ENCODE assay signal across 1 cellular context in genomic region chr17:42421479-42422332, GRCh38.
TF ChIP-seq lines count a peak whose summit lies in the region.

No MANE protein-coding gene starts in this region.

TF ChIP-seq in K562, 482 proteins besides CTCF, POLR2A, EP300 and RAD21:
- TF ChIP-seq TSC22D4 (tag; IDR thresholded peaks at IDR 0.05) = no peak
- peak; percentile 67; the same call in 1 of the 2 replicates for TF ChIP-seq TEAD4 (IDR thresholded peaks at IDR 0.05; ENCODE audit: low read length)
- no peak for TF ChIP-seq TEAD4 (CRISPR knock-in tag; IDR thresholded peaks at IDR 0.05; ENCODE audit: borderline replicate concordance)
- peak; percentile 45 for TF ChIP-seq ATF3 (IDR thresholded peaks at IDR 0.05)
- no peak for TF ChIP-seq ATF3 (CRISPR knock-in tag; conservative IDR thresholded peaks at IDR 0.05)
- TF ChIP-seq HNRNPLL (IDR thresholded peaks at IDR 0.05; ENCODE audit: low read depth, low read length, poor library complexity, severe bottlenecking) = peak; percentile 48
- no peak for TF ChIP-seq FOXJ3 (CRISPR knock-in tag; IDR thresholded peaks at IDR 0.05)
- no peak for TF ChIP-seq ZNF778 (CRISPR knock-in tag; IDR thresholded peaks at IDR 0.05)
- TF ChIP-seq ZBED1 (IDR thresholded peaks at IDR 0.05) = no peak
- peak; percentile 17; the same call in 1 of the 2 replicates for TF ChIP-seq POLR2AphosphoS5 (IDR thresholded peaks at IDR 0.05; ENCODE audit: control insufficient read depth, insufficient read depth, low read depth, low read length)
- TF ChIP-seq DIDO1 (tag; IDR thresholded peaks at IDR 0.05; ENCODE audit: low read depth) = no peak
- peak; percentile 35 to 64; a peak in 3 of 4 replicates for TF ChIP-seq MAZ (CRISPR knock-in tag; conservative IDR thresholded peaks at IDR 0.05 in 1 of 2, IDR thresholded peaks at IDR 0.05 in 1 of 2)
- no peak for TF ChIP-seq FOXK1 (CRISPR knock-in tag; IDR thresholded peaks at IDR 0.05; ENCODE audit: borderline replicate concordance)
- TF ChIP-seq POLR2G (IDR thresholded peaks at IDR 0.05; ENCODE audit: low read depth, low read length) = peak; percentile 67
- no peak for TF ChIP-seq BCOR (IDR thresholded peaks at IDR 0.05)
- peak; percentile 34 for TF ChIP-seq CCNT2 (IDR thresholded peaks at IDR 0.05; ENCODE audit: borderline replicate concordance, extremely low read depth, insufficient read length, low read depth, low read length)
- TF ChIP-seq JUND (IDR thresholded peaks at IDR 0.05; ENCODE audit: borderline replicate concordance, low read depth, low read length) = peak; percentile 66
- 0 out of 3 replicates have a peak, but pooled peaks have one; percentile 21 for TF ChIP-seq JUND (tag; IDR thresholded peaks at IDR 0.05; ENCODE audit: borderline replicate concordance, low read depth, low read length)
- TF ChIP-seq TRIM24 (IDR thresholded peaks at IDR 0.05) = no peak
- peak; percentile 18 for TF ChIP-seq SAP30 (IDR thresholded peaks at IDR 0.05; ENCODE audit: borderline replicate concordance, insufficient read depth, low read depth, low read length, poor library complexity, severe bottlenecking)
- peak; percentile 16 to 26; a peak in 2 of 4 replicates for TF ChIP-seq NRF1 (conservative IDR thresholded peaks at IDR 0.05 in 1 of 2, IDR thresholded peaks at IDR 0.05 in 1 of 2)
- peak in 1 of 2 experiments; percentile 36 for TF ChIP-seq E2F6 (IDR thresholded peaks at IDR 0.05; ENCODE audit: borderline replicate concordance in 1 of 2, extremely low read depth in 1 of 2, insufficient read depth in 1 of 2, insufficient read length in 1 of 2, low read depth in 1 of 2, low read length in 1 of 2, poor library complexity in 1 of 2, severe bottlenecking in 1 of 2)
- peak; percentile 69 for TF ChIP-seq VEZF1 (CRISPR knock-in tag; IDR thresholded peaks at IDR 0.05)
- peak; percentile 82 for TF ChIP-seq PCBP1 (IDR thresholded peaks at IDR 0.05; ENCODE audit: low read depth, low read length, poor library complexity, severe bottlenecking)
- TF ChIP-seq ARID1B (IDR thresholded peaks at IDR 0.05) = 0 out of 2 replicates have a peak, but pooled peaks have one; percentile 30
- no peak for TF ChIP-seq RNF219 (CRISPR knock-in tag; IDR thresholded peaks at IDR 0.05)
- TF ChIP-seq RBFOX2 (IDR thresholded peaks at IDR 0.05; ENCODE audit: low read depth, low read length) = peak; percentile 70
- no peak for TF ChIP-seq CREB3L1 (IDR thresholded peaks at IDR 0.05; ENCODE audit: borderline replicate concordance, low read depth)
- TF ChIP-seq ZC3H11A (IDR thresholded peaks at IDR 0.05; ENCODE audit: low read depth, low read length) = no peak
- peak; percentile 89 for TF ChIP-seq ZBTB7A (IDR thresholded peaks at IDR 0.05; ENCODE audit: borderline replicate concordance, control insufficient read depth, low read depth, low read length)
- TF ChIP-seq KDM4B (IDR thresholded peaks at IDR 0.05; ENCODE audit: borderline replicate concordance in 2 of 2, low read depth in 1 of 2) = no peak
- TF ChIP-seq ZC3H4 (CRISPR knock-in tag; IDR thresholded peaks at IDR 0.05; ENCODE audit: borderline replicate concordance) = no peak
- TF ChIP-seq MNT (conservative IDR thresholded peaks at IDR 0.05) = peak in 1 of 2 experiments; percentile 18; a peak in 1 of 4 replicates
- TF ChIP-seq HMGN3 (IDR thresholded peaks at IDR 0.05; ENCODE audit: borderline replicate concordance, extremely low read depth, insufficient read length, low read depth, low read length) = peak; percentile 44
- no peak for TF ChIP-seq ZNF398 (CRISPR knock-in tag; IDR thresholded peaks at IDR 0.05)
- peak; percentile 50; the same call in 1 of the 2 replicates for TF ChIP-seq HNRNPL (IDR thresholded peaks at IDR 0.05; ENCODE audit: low read depth, low read length)
- TF ChIP-seq SIN3A (IDR thresholded peaks at IDR 0.05; ENCODE audit: borderline replicate concordance in 2 of 2, control insufficient read depth in 1 of 2, low read depth in 2 of 2, low read length in 2 of 2) = peak in 1 of 2 experiments; percentile 78; a peak in 1 of 4 replicates
- TF ChIP-seq CREM (IDR thresholded peaks at IDR 0.05; ENCODE audit: low read depth) = peak; percentile 18; the same call in 1 of the 2 replicates
- TF ChIP-seq TFAP4 (CRISPR knock-in tag; IDR thresholded peaks at IDR 0.05; ENCODE audit: borderline replicate concordance) = peak; percentile 17; the same call in 1 of the 2 replicates
- peak; percentile 37 for TF ChIP-seq TAF1 (IDR thresholded peaks at IDR 0.05; ENCODE audit: control insufficient read depth, extremely low read depth, insufficient read depth, low read length, severe bottlenecking)
- peak; percentile 52 for TF ChIP-seq FOSL1 (tag; conservative IDR thresholded peaks at IDR 0.05)
- no peak for TF ChIP-seq ZNF431 (CRISPR knock-in tag; IDR thresholded peaks at IDR 0.05)
- no peak for TF ChIP-seq CAMTA2 (CRISPR knock-in tag; conservative IDR thresholded peaks at IDR 0.05)
- no peak for TF ChIP-seq NCOA6 (IDR thresholded peaks at IDR 0.05)
- 0 out of 4 replicates have a peak, but pooled peaks of 1 of the 2 experiments have one; percentile 5 for TF ChIP-seq UBTF (IDR thresholded peaks at IDR 0.05; ENCODE audit: borderline replicate concordance in 1 of 2, low read depth in 2 of 2, low read length in 2 of 2)
- peak; percentile 97 for TF ChIP-seq EGR1 (conservative IDR thresholded peaks at IDR 0.05)
